In the genomic region with DNA sequence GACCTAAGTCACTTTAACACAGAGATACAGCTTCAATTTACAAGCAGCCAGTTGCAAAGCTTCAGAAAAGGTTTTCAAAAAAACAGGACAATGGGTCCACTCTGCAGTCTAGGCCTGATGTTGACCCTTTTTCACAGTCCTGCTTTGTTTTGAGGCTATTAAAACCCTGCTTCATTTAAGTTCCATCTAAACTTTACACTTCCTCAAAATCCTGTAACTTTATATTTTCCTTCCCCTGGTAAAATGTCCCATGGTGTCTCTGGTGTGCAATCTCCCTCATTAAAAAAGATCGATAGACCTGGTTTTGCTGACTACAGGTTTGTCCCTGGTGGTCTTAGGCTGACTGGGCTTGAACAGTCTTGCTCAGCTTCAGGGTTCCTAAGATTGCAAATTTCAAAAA, we compare ENCODE assay signal across 1 cellular context.
TF ChIP-seq lines count a peak whose summit lies in the region.

No MANE protein-coding gene starts in this region.

TF ChIP-seq in K562, 482 proteins besides CTCF, POLR2A, EP300 and RAD21:
- TF ChIP-seq E2F3 (CRISPR knock-in tag; IDR thresholded peaks at IDR 0.05) (no peak), TEAD1 (CRISPR knock-in tag; IDR thresholded peaks at IDR 0.05) (no peak), NFE2 (IDR thresholded peaks at IDR 0.05; ENCODE audit: low read depth) (no peak), NCOA2 (IDR thresholded peaks at IDR 0.05; ENCODE audit: partially characterized antibody in 2 of 2) (no peak), KLF16 (IDR thresholded peaks at IDR 0.05) (no peak), SPI1 (IDR thresholded peaks at IDR 0.05; ENCODE audit: borderline replicate concordance, low read depth, low read length) (peak; percentile 59), MEF2D (tag; conservative IDR thresholded peaks at IDR 0.05; ENCODE audit: low read depth) (no peak)
- TF ChIP-seq, protein P1, sequence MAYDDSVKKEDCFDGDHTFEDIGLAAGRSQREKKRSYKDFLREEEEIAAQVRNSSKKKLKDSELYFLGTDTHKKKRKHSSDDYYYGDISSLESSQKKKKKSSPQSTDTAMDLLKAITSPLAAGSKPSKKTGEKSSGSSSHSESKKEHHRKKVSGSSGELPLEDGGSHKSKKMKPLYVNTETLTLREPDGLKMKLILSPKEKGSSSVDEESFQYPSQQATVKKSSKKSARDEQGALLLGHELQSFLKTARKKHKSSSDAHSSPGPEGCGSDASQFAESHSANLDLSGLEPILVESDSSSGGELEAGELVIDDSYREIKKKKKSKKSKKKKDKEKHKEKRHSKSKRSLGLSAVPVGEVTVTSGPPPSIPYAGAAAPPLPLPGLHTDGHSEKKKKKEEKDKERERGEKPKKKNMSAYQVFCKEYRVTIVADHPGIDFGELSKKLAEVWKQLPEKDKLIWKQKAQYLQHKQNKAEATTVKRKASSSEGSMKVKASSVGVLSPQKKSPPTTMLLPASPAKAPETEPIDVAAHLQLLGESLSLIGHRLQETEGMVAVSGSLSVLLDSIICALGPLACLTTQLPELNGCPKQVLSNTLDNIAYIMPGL (CRISPR knock-in tag; IDR thresholded peaks at IDR 0.05), result no peak
